9 cellular contexts compared by ENCODE assay signal in the genomic region with DNA sequence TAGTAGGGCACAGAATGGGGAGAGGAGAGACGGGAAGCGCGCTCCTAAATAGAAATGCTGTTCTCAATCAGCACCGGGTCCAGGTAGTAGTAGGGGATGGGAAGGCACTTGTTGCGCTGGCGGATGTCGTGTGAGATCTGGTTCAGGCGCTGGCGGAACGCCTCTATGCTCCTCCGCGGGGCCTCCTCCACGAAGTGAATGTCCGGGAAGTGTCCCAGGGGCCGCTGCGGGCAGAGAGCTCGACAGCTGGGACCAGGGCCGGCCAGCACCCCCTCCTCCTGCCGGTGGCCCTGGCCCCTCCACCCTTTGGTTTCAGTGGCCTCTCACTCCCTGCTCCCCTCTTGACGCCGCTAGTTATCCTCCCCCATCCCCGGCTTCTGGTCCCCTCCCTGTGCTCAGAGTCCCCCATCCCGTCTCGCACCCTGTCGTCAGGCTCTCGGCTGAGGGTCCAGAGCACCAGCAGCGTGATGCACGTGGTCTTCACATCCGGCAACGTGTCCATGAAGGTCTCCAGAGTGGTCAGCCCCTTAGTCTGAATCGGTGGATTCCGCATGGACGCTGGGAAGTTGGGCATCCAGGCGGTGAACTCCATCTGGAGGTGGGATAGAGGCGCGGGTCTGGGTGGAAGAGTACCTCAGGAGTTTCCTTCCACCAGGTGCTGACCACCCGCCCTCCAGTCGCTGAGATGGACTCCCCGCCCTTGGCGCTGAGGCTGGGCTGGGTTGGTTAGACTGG. TPM values are rescaled to one million over a fixed set of nuclear protein-coding genes. Genes with fewer than 3 reads are reported as not detected.
A peak's percentile ranks its signal among the peaks of the same experiment; 100 is the strongest.
DNase-seq lines count a peak whose midpoint lies in the region; ATAC-seq, FAIRE-seq and TF ChIP-seq lines count a peak whose summit lies in the region.
"Had no signal": no experiment of that assay in that cellular context is flagged by ENCODE, and none has a peak within 500 bp of the region (broad histone marks: within the 10 kb centered on the region; RNA-seq: fewer than 3 reads in every experiment).

No MANE protein-coding gene starts in this region.

- H3K27ac ChIP-seq in BLaER1 treated with 17β-estradiol and CSF1 and Interleukin-3, amounts not matched to agents 10 nM and 100 nM: no peak overlapping the region
- H3K27ac ChIP-seq in SK-N-SH (ENCODE audit: low read depth in 2 of 2, low read length in 1 of 2): no peak overlapping the region

- no peaks in the 10 kb centered on the region for H3F3A ChIP-seq in SK-N-SH (replicated peaks; ENCODE audit: insufficient read depth)

- TF ChIP-seq RAD21 in SK-N-SH (IDR thresholded peaks at IDR 0.05; ENCODE audit: low read length): no peak

- no peak overlapping the region for H2AFZ ChIP-seq in SK-N-SH (ENCODE audit: low read depth)

- 29% methylated on average over 38 of the region's 40 CpGs for WGBS in SK-N-SH (ENCODE audit: low lambda C conversion rate)

- CTCF ChIA-PET in SK-N-SH (lab: Yijun Ruan, JAX): interaction anchor here (0.6 to 20.8 kb wide), 44 partner anchors 7 to 263 kb away, joined by 3 to 390 read pairs (median 5); a partner anchor contains a TSS

- H3K27me3 ChIP-seq in BLaER1 treated with 17β-estradiol and CSF1 and Interleukin-3, amounts not matched to agents 10 nM and 100 nM: peaks cover 50 to 92% (median 72%) of the 10 kb centered on the region in 11 experiments
- H3K27me3 ChIP-seq in SK-N-SH (ENCODE audit: insufficient read depth): peaks cover 74% of the 10 kb centered on the region
- H3K27me3 ChIP-seq in bronchial epithelial cell (ENCODE audit: control insufficient read depth, insufficient read depth, low read length): peaks cover 17% of the 10 kb centered on the region

- H3K4me3 ChIP-seq in BLaER1 treated with 17β-estradiol and CSF1 and Interleukin-3, amounts not matched to agents 10 nM and 100 nM: peak overlapping the region in 1 of 10 experiments; percentile 35; a peak in 1 of 20 replicates
- H3K4me3 ChIP-seq in SK-N-SH (ENCODE audit: low read depth in 2 of 2, low read length in 1 of 2) (no peak overlapping the region), bronchial epithelial cell (ENCODE audit: low read depth, low read length) (peak overlapping the region; percentile 32)

- FAIRE-seq in bronchial epithelial cell (lab: Jason Lieb, UNC): no peak

- H3K27me3 Mint-ChIP-seq in naive thymus-derived CD8-positive, alpha-beta T cell: peaks cover 6 to 50% (median 31%) of the 10 kb centered on the region in 5 donors

- peaks cover 17 to 30% (median 28%) of the 10 kb centered on the region in 4 donors for H3K4me1 Mint-ChIP-seq in naive thymus-derived CD8-positive, alpha-beta T cell

- H3K36me3 Mint-ChIP-seq in naive thymus-derived CD8-positive, alpha-beta T cell: no peaks in the 10 kb centered on the region

- peaks cover 13 to 53% (median 29%) of the 10 kb centered on the region in 10 experiments; a peak in 18 of 20 replicates for H3K4me1 ChIP-seq in BLaER1 treated with 17β-estradiol and CSF1 and Interleukin-3, amounts not matched to agents 10 nM and 100 nM
- peaks cover 0 to 8% of the 10 kb centered on the region in 2 experiments; a peak in 1 of 4 replicates for H3K4me1 ChIP-seq in SK-N-SH (ENCODE audit: control insufficient read depth in 1 of 2, insufficient read depth in 2 of 2, low read depth in 1 of 2, low read length in 1 of 2)

- H3K36me3 ChIP-seq in BLaER1 treated with 17β-estradiol and CSF1 and Interleukin-3, amounts not matched to agents 10 nM and 100 nM: no peaks in the 10 kb centered on the region
- H3K36me3 ChIP-seq in SK-N-SH (replicated peaks in 1 of 2; ENCODE audit: control insufficient read depth in 1 of 2, insufficient read depth in 2 of 2, low read length in 1 of 2) (no peaks in the 10 kb centered on the region), bronchial epithelial cell (ENCODE audit: control insufficient read depth, insufficient read depth, low read length) (no peaks in the 10 kb centered on the region)

- TF ChIP-seq CTCF in SK-N-SH (IDR thresholded peaks at IDR 0.05) (no peak), bronchial epithelial cell (IDR thresholded peaks at IDR 0.05; ENCODE audit: insufficient read depth, low read length, severe bottlenecking) (no peak)

- peak overlapping the region; percentile 72 to 89 (median 83) for H3K4me3 Mint-ChIP-seq in naive thymus-derived CD8-positive, alpha-beta T cell

- DNase-seq in SK-N-SH: peak; percentile 54
- no peak for DNase-seq in bronchial epithelial cell (ENCODE audit: low read depth)
- peak in 8 of 10 donors; percentile 16 to 63 (median 32) for DNase-seq in naive thymus-derived CD8-positive, alpha-beta T cell
- DNase-seq in foreskin melanocyte: no peak
- DNase-seq in DMS 273 treated with DMSO at 0.1 percent for 48 hours (lab: John Stamatoyannopoulos, UW): no peak

- no peaks in the 10 kb centered on the region for H3K79me2 ChIP-seq in SK-N-SH (ENCODE audit: insufficient read depth)

- no peak for TF ChIP-seq EP300 in SK-N-SH (IDR thresholded peaks at IDR 0.05; ENCODE audit: borderline replicate concordance in 1 of 2, low read depth in 1 of 2, low read length in 1 of 2)

- ATAC-seq in naive thymus-derived CD8-positive, alpha-beta T cell: peak; percentile 58 to 77
- ATAC-seq in HG03045 (IDR thresholded peaks at IDR 0.05; ENCODE audit: unreplicated experiment): no peak
- no peak for ATAC-seq in HG03039 (IDR thresholded peaks at IDR 0.05; ENCODE audit: unreplicated experiment)

- H3K4me2 ChIP-seq in BLaER1 treated with 17β-estradiol and CSF1 and Interleukin-3, amounts not matched to agents 10 nM and 100 nM: peak overlapping the region; percentile 16 to 71 (median 42); a peak in 16 of 22 replicates
- peak overlapping the region; percentile 44; the same call in 1 of the 2 replicates for H3K4me2 ChIP-seq in SK-N-SH

- H3K9me3 ChIP-seq in BLaER1 treated with 17β-estradiol and CSF1 and Interleukin-3, amounts not matched to agents 10 nM and 100 nM (replicated peaks in 1 of 11): no peaks in the 10 kb centered on the region
- H3K9me3 ChIP-seq in SK-N-SH: no peaks in the 10 kb centered on the region

- peaks cover 0 to 18% (median 0%) of the 10 kb centered on the region in 11 experiments; a peak in 4 of 22 replicates for H4K20me1 ChIP-seq in BLaER1 treated with 17β-estradiol and CSF1 and Interleukin-3, amounts not matched to agents 10 nM and 100 nM
- no peaks in the 10 kb centered on the region for H4K20me1 ChIP-seq in SK-N-SH (ENCODE audit: insufficient read depth)

- no peaks in the 10 kb centered on the region for H3K9me3 Mint-ChIP-seq in naive thymus-derived CD8-positive, alpha-beta T cell

- H3K9me2 ChIP-seq in SK-N-SH: no peaks in the 10 kb centered on the region

- POLR2A ChIA-PET in SK-N-SH (lab: Yijun Ruan, JAX): interaction anchor here (1.7 kb wide), 1 partner anchor 100 kb away, joined by 5 read pairs; no protein-coding TSS in a partner anchor
- POLR2A ChIA-PET in naive thymus-derived CD8-positive, alpha-beta T cell (lab: Charles Lee): interaction anchor here (0.9 to 1.5 kb wide), 3 partner anchors 37 to 218 kb away, joined by 3 read pairs; no protein-coding TSS in a partner anchor

- H3K27ac Mint-ChIP-seq in naive thymus-derived CD8-positive, alpha-beta T cell: peak overlapping the region in 6 of 10 donors; percentile 23 to 76 (median 55)

- H3K9ac ChIP-seq in BLaER1 treated with 17β-estradiol and CSF1 and Interleukin-3, amounts not matched to agents 10 nM and 100 nM: no peak overlapping the region
- H3K9ac ChIP-seq in SK-N-SH: no peak overlapping the region

TF ChIP-seq in SK-N-SH, 30 proteins besides CTCF, POLR2A, EP300 and RAD21:
- TF ChIP-seq TEAD4 (IDR thresholded peaks at IDR 0.05; ENCODE audit: borderline replicate concordance, insufficient read depth): no peak
- TF ChIP-seq FOSL2 (IDR thresholded peaks at IDR 0.05; ENCODE audit: borderline replicate concordance, low read depth): no peak
- no peak for TF ChIP-seq GABPA (IDR thresholded peaks at IDR 0.05; ENCODE audit: low read depth)
- no peak for TF ChIP-seq ELF1 (IDR thresholded peaks at IDR 0.05)

RNA-seq across cellular contexts. Expression of a gene that starts 14.6 kb away (rescaled TPM):
- 0.20 TPM in 1 of 2 replicates, not detected in the other for polyA plus RNA-seq in SK-N-SH (2012; rRNA removed)
- polyA plus RNA-seq in SK-N-SH (2012; cell fraction: cytosol; rRNA removed): 0.03 and 0.16 TPM in 2 replicates
- polyA plus RNA-seq in SK-N-SH (2012; cell fraction: nucleus; rRNA removed): 0.36 TPM in 1 of 2 replicates, not detected in the other
- total RNA-seq in bronchial epithelial cell: 0.26 and 2.0 TPM in 2 replicates
- total RNA-seq in naive thymus-derived CD8-positive, alpha-beta T cell: 1 to 10 TPM in 1 of 2 experiments, under 1 TPM in 1; 0.80 to 1.5 TPM
- polyA plus RNA-seq in naive thymus-derived CD8-positive, alpha-beta T cell: 1 to 10 TPM in 2 of 3 donors, under 1 TPM in 1; 0.82 to 2.3 (median 1.7) TPM
- total RNA-seq: fibroblast of lung had no signal
- polyA plus RNA-seq: fibroblast of lung had no signal

RNA-seq across cellular contexts. Expression of a gene that starts 34.0 kb away (rescaled TPM):
- polyA plus RNA-seq in SK-N-SH (2012; rRNA removed): not detected in 2 replicates
- not detected in 2 replicates for polyA plus RNA-seq in SK-N-SH (2012; cell fraction: cytosol; rRNA removed)
- polyA plus RNA-seq in SK-N-SH (2012; cell fraction: nucleus; rRNA removed): 0.01 TPM in 1 of 2 replicates, not detected in the other
- total RNA-seq in bronchial epithelial cell: 5.8 and 20.6 TPM in 2 replicates
- not detected for total RNA-seq in naive thymus-derived CD8-positive, alpha-beta T cell
- polyA plus RNA-seq in naive thymus-derived CD8-positive, alpha-beta T cell: not detected
- total RNA-seq: fibroblast of lung had no signal
- polyA plus RNA-seq: fibroblast of lung had no signal

RNA-seq across cellular contexts. Expression of a gene that starts 45.4 kb away (rescaled TPM):
- 0.13 and 0.46 TPM in 2 replicates for polyA plus RNA-seq in SK-N-SH (2012; rRNA removed)
- 0.15 and 0.18 TPM in 2 replicates for polyA plus RNA-seq in SK-N-SH (2012; cell fraction: cytosol; rRNA removed)
- polyA plus RNA-seq in SK-N-SH (2012; cell fraction: nucleus; rRNA removed): 0.56 and 0.58 TPM in 2 replicates
- total RNA-seq in bronchial epithelial cell: 1.3 and 2.0 TPM in 2 replicates
- total RNA-seq in naive thymus-derived CD8-positive, alpha-beta T cell: under 1 TPM; 0.18 to 0.52 TPM
- under 1 TPM in 1 of 3 donors, not detected in 2; 0.13 TPM for polyA plus RNA-seq in naive thymus-derived CD8-positive, alpha-beta T cell
- total RNA-seq: fibroblast of lung had no signal

RNA-seq across cellular contexts. Expression of a gene that starts 51.0 kb away (rescaled TPM):
- polyA plus RNA-seq in SK-N-SH (2012; rRNA removed): 0.71 and 1.2 TPM in 2 replicates
- 0.42 and 0.67 TPM in 2 replicates for polyA plus RNA-seq in SK-N-SH (2012; cell fraction: cytosol; rRNA removed)
- 7.3 and 13.8 TPM in 2 replicates for polyA plus RNA-seq in SK-N-SH (2012; cell fraction: nucleus; rRNA removed)
- 0.13 and 1.3 TPM in 2 replicates for total RNA-seq in bronchial epithelial cell
- total RNA-seq in naive thymus-derived CD8-positive, alpha-beta T cell: under 1 TPM in 1 of 2 experiments, not detected in 1; 0.30 TPM
- not detected for polyA plus RNA-seq in naive thymus-derived CD8-positive, alpha-beta T cell
- polyA plus RNA-seq: fibroblast of lung had no signal

Comparison
In these comparisons a context has a peak if more than half of its experiments do, and no peak if none do; other contexts are left out.
1. DNase-seq: peak in SK-N-SH (single experiment) and naive thymus-derived CD8-positive, alpha-beta T cell (8 of 10); none in bronchial epithelial cell (single experiment), foreskin melanocyte (single experiment) and DMS 273 treated with DMSO at 0.1 percent for 48 hours (single experiment).
2. ATAC-seq: peak in naive thymus-derived CD8-positive, alpha-beta T cell (2 of 2); none in HG03045 (single experiment) and HG03039 (single experiment).